Comparison of ENCODE assay signal across 13 cellular contexts in the genomic region with DNA sequence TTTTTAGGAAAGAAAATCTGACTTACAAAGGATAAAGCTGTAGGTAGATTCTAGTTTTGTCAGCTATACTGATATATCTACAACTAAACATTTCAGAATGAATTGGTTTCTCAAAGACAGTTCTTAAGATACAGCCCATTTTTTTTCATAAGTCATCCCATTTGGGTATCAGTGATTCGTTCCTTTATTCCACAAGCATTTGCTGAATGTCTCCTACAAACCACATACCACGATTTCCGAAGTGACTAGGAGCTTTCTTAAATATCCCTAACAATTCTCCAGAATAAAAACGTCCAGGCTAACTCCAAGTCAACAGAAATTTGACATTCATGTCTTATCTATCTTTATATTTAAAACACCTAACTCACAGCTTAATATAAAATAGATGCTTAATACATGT.
"Had no signal": no experiment of that assay in that cellular context is flagged by ENCODE, and none has a peak within 500 bp of the region (broad histone marks: within the 10 kb centered on the region; RNA-seq: fewer than 3 reads in every experiment).

No MANE protein-coding gene starts in this region.

- DNase-seq: activated effector memory CD4-positive, alpha-beta T cell treated with Interleukin-2 at 50 U/mL for 16 hours; activated naive CD8-positive, alpha-beta T cell treated with anti-CD3 and anti-CD28 coated beads, Interleukin-2, amount 10 ng/mL, durations not matched to agents 7 days and 5 days; foreskin keratinocyte; immature natural killer cell; left cardiac atrium; lower lobe of right lung; naive B cell; right cardiac atrium; T-helper 2 cell; tibial artery had no signal

- ATAC-seq: activated CD4-positive, CD25-positive, alpha-beta regulatory T cell treated with anti-CD3 and anti-CD28 coated beads, Interleukin-2, amount 50 U/mL, for 24 hours; foreskin keratinocyte; left cardiac atrium; lower lobe of right lung; right cardiac atrium; stimulated activated effector memory CD8-positive, alpha-beta T cell treated with anti-CD3 and anti-CD28 coated beads, Interleukin-12 subunit alpha, Interleukin-12 subunit beta, amount 100 ng/mL, for 72 hours had no signal

- H3K4me3 ChIP-seq: ascending aorta, lower lobe of right lung, tibial artery had no signal
